ENCODE assay signal across 1 cellular context in genomic region chr13:98504371-98504963, GRCh38.
TF ChIP-seq lines count a peak whose summit lies in the region.

No MANE protein-coding gene starts in this region.

TF ChIP-seq in HepG2, 621 proteins besides CTCF, POLR2A, EP300 and RAD21 (continued from another document):
- TF ChIP-seq FOXP4 (CRISPR knock-in tag; IDR thresholded peaks at IDR 0.05) (no peak), MEF2D (CRISPR knock-in tag; IDR thresholded peaks at IDR 0.05) (no peak), SOX6 (IDR thresholded peaks at IDR 0.05) (no peak), SOX6 (CRISPR knock-in tag; IDR thresholded peaks at IDR 0.05) (no peak)
